In the genomic region with DNA sequence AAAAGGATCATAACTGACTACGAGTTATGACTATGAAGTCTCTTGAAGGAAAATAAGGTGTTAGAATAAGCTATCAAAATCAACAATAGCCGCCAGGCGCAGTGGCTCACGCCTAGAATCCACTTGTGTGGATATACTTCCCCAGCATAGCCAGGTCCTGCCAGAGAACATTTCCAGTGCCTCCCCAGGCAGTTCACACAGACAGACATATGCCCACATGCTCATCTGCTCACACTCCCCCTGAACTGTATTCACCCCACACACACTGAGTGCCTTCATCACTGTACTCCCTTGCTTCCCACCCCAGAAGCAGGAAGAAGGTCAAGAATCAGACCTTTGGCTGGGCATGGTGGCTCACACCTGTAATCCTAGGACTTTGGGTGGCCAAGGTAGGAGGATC, we compare ENCODE assay signal across 26 cellular contexts. TPM values are rescaled to one million over a fixed set of nuclear protein-coding genes. Genes with fewer than 3 reads are reported as not detected.
A peak's percentile ranks its signal among the peaks of the same experiment; 100 is the strongest.
DNase-seq lines count a peak whose midpoint lies in the region; ATAC-seq, FAIRE-seq and TF ChIP-seq lines count a peak whose summit lies in the region.
"Had no signal": no experiment of that assay in that cellular context is flagged by ENCODE, and none has a peak within 500 bp of the region (broad histone marks: within the 10 kb centered on the region; RNA-seq: fewer than 3 reads in every experiment).

No MANE protein-coding gene starts in this region.

- FAIRE-seq in K562 (lab: Jason Lieb, UNC), result no peak
- FAIRE-seq: G401.6 had no signal

- H3K27me3 ChIP-seq in K562 (ENCODE audit: control insufficient read depth in 2 of 2, insufficient read depth in 2 of 2, low read length in 2 of 2), result no peaks in the 10 kb centered on the region
- H3K27me3 ChIP-seq in mesenchymal stem cell (ENCODE audit: control insufficient read depth in 1 of 2, insufficient read depth in 1 of 2, low read length in 2 of 2), result no peaks in the 10 kb centered on the region
- H3K27me3 ChIP-seq in sigmoid colon, result no peaks in the 10 kb centered on the region
- H3K27me3 ChIP-seq in lower lobe of right lung (ENCODE audit: low read depth), result no peaks in the 10 kb centered on the region

- no peak for TF ChIP-seq RAD21 in K562 (CRISPR knock-in tag; conservative IDR thresholded peaks at IDR 0.05 in 1 of 2, IDR thresholded peaks at IDR 0.05 in 1 of 2)

- no TSS peak for BruUV-seq in K562 (replicated peaks; lab: Mats Ljungman, UMichigan)

- H4K91ac ChIP-seq in mesenchymal stem cell (ENCODE audit: low read length), result no peak overlapping the region

- H2AK5ac ChIP-seq in mesenchymal stem cell (ENCODE audit: low read length, severe bottlenecking), result peak overlapping the region; percentile 42

- no peak overlapping the region for H3K14ac ChIP-seq in mesenchymal stem cell (ENCODE audit: low read length in 2 of 2)

- H2AFZ ChIP-seq in K562 (ENCODE audit: low read depth, low read length) (no peak overlapping the region), mesenchymal stem cell (ENCODE audit: low read depth, low read length) (no peak overlapping the region)

- H3K79me1 ChIP-seq in mesenchymal stem cell (replicated peaks; ENCODE audit: low read length, poor library complexity, severe bottlenecking), result peaks cover 8% of the 10 kb centered on the region

- H3K27ac ChIP-seq in K562 (ENCODE audit: extremely low read depth, low read depth, low read length) (no peak overlapping the region), mesenchymal stem cell (ENCODE audit: low read length, poor library complexity, severe bottlenecking) (no peak overlapping the region), sigmoid colon (peak overlapping the region in 3 of 4 donors; percentile 95 to 99 (median 96)), lower lobe of right lung (no peak overlapping the region)
- H3K27ac ChIP-seq: 22Rv1, C4-2B, HL-60 had no signal

- no peak overlapping the region for H2BK5ac ChIP-seq in mesenchymal stem cell (ENCODE audit: low read depth, low read length, poor library complexity, severe bottlenecking)

- no peaks in the 10 kb centered on the region for H3K9me3 ChIP-seq in K562 (replicated peaks; ENCODE audit: control insufficient read depth, insufficient read depth, low read depth, low read length)
- H3K9me3 ChIP-seq in mesenchymal stem cell (ENCODE audit: control insufficient read depth, low read length), result no peaks in the 10 kb centered on the region
- H3K9me3 ChIP-seq in sigmoid colon, result no peaks in the 10 kb centered on the region
- no peaks in the 10 kb centered on the region for H3K9me3 ChIP-seq in lower lobe of right lung
- H3K9me3 ChIP-seq: Caco-2 had no signal

- TF ChIP-seq CTCF in K562 (IDR thresholded peaks at IDR 0.05 in 2 of 3, conservative IDR thresholded peaks at IDR 0.05 in 1 of 3; ENCODE audit: insufficient read depth in 2 of 3, low read depth in 1 of 3, low read length in 3 of 3), result no peak
- TF ChIP-seq CTCF in sigmoid colon (IDR thresholded peaks at IDR 0.05), result no peak
- TF ChIP-seq CTCF in lower lobe of right lung (IDR thresholded peaks at IDR 0.05), result no peak

- H4K20me1 ChIP-seq in K562 (replicated peaks; ENCODE audit: control insufficient read depth, insufficient read depth, low read length), result peaks cover 23% of the 10 kb centered on the region

- H3K4me3 ChIP-seq in K562, result no peak overlapping the region
- no peak overlapping the region for H3K4me3 ChIP-seq in mesenchymal stem cell (ENCODE audit: insufficient read depth in 1 of 2, low read depth in 1 of 2, low read length in 2 of 2)
- no peak overlapping the region for H3K4me3 ChIP-seq in sigmoid colon
- no peak overlapping the region for H3K4me3 ChIP-seq in lower lobe of right lung

- no peak for TF ChIP-seq POLR2A in K562 (conservative IDR thresholded peaks at IDR 0.05)
- no peak for TF ChIP-seq POLR2A in sigmoid colon (IDR thresholded peaks at IDR 0.05)

- no peak overlapping the region for H2BK12ac ChIP-seq in mesenchymal stem cell (ENCODE audit: low read length in 2 of 2)

- no peak overlapping the region for H2BK120ac ChIP-seq in mesenchymal stem cell (ENCODE audit: low read depth, low read length)

- peak; percentile 48 for DNase-seq in activated CD8-positive, alpha-beta memory T cell treated with anti-CD3 and anti-CD28 coated beads for 24 hours
- no peak for DNase-seq in activated CD8-positive, alpha-beta memory T cell treated with anti-CD3 and anti-CD28 coated beads, Interleukin-2, amount 50 U/mL, for 4 hours
- no peak for DNase-seq in K562 (ENCODE audit: extremely low read depth in 1 of 4, low spot score in 3 of 4)
- no peak for DNase-seq in mesenchymal stem cell
- DNase-seq in sigmoid colon, result no peak
- DNase-seq in stimulated activated CD4-positive, alpha-beta T cell treated with anti-CD3 and anti-CD28 coated beads, Interleukin-2, amount 100 ng/mL, for 48 hours, result no peak
- DNase-seq in lower lobe of right lung, result no peak
- DNase-seq: Caco-2; CD8-positive, alpha-beta T cell; H9; Karpas-422; NCI-H1092 treated with DMSO at 0.1 percent for 48 hours; NCI-H1436; NCI-H187; NCI-H2081 treated with DMSO at 0.1 percent for 48 hours; NCI-H2171; NCI-H226; NCI-H510A; NCI-H69; Right ventricle myocardium superior; RPMI8226 had no signal

- H3K9me1 ChIP-seq in K562 (ENCODE audit: control insufficient read depth, insufficient read depth, low read length), result no peaks in the 10 kb centered on the region

- intact Hi-C loops in K562 (cut with micrococcal nuclease) (no loop called here), sigmoid colon (cut with DNase I) (loop anchor here (5.0 kb wide), 1 partner anchor 94 kb away; no protein-coding TSS in a partner anchor), lower lobe of right lung (cut with DNase I) (no loop called here)

- H3K4me2 ChIP-seq in K562 (ENCODE audit: insufficient read depth, low read length) (no peak overlapping the region), mesenchymal stem cell (ENCODE audit: low read length, poor library complexity, severe bottlenecking) (no peak overlapping the region)

- H2BK15ac ChIP-seq in mesenchymal stem cell (ENCODE audit: low read depth, poor library complexity, severe bottlenecking), result no peak overlapping the region

- POLR2A ChIA-PET in K562 (lab: Yijun Ruan, JAX), result interaction anchor here (1.3 to 1.9 kb wide), 2 partner anchors 10 to 21 kb away, joined by 6 to 7 read pairs; no protein-coding TSS in a partner anchor

- H3K4me1 ChIP-seq in K562 (replicated peaks in 1 of 2; ENCODE audit: control insufficient read depth in 2 of 2, insufficient read depth in 2 of 2, low read length in 2 of 2) (peaks cover 0 to 16% of the 10 kb centered on the region in 2 experiments), mesenchymal stem cell (ENCODE audit: control insufficient read depth, insufficient read depth, low read depth, low read length) (peaks cover 7% of the 10 kb centered on the region), sigmoid colon (peaks cover 0 to 77% (median 53%) of the 10 kb centered on the region in 4 donors), lower lobe of right lung (peaks cover 30% of the 10 kb centered on the region)

- H3K36me3 ChIP-seq in K562 (ENCODE audit: control insufficient read depth, insufficient read depth, low read length), result no peaks in the 10 kb centered on the region; the same call in 2 of the 3 replicates
- peaks cover 0 to 3% of the 10 kb centered on the region in 2 experiments for H3K36me3 ChIP-seq in mesenchymal stem cell (ENCODE audit: control insufficient read depth in 1 of 2, insufficient read depth in 2 of 2, low read depth in 1 of 2, low read length in 2 of 2)
- H3K36me3 ChIP-seq in sigmoid colon, result no peaks in the 10 kb centered on the region
- no peaks in the 10 kb centered on the region for H3K36me3 ChIP-seq in lower lobe of right lung

- no peak overlapping the region for H3K4ac ChIP-seq in mesenchymal stem cell (ENCODE audit: low read depth in 1 of 2, low read length in 2 of 2)

- no peak overlapping the region for H3K9ac ChIP-seq in K562 (ENCODE audit: insufficient read depth in 1 of 2, low read depth in 2 of 2, low read length in 2 of 2)
- no peak overlapping the region for H3K9ac ChIP-seq in mesenchymal stem cell (ENCODE audit: low read length)

- ATAC-seq in K562 (peak; percentile 4; the same call in 2 of the 3 replicates), GM19328 (IDR thresholded peaks at IDR 0.05; ENCODE audit: unreplicated experiment) (no peak), lower lobe of right lung (no peak)
- ATAC-seq: CD8-positive, alpha-beta T cell had no signal

- in situ Hi-C loops in K562 (cut with MboI), result no loop called here

- TF ChIP-seq EP300 in K562 (IDR thresholded peaks at IDR 0.05; ENCODE audit: low read length) (no peak), sigmoid colon (IDR thresholded peaks at IDR 0.05) (no peak)

- CTCF ChIA-PET in K562 (lab: Yijun Ruan, JAX; ENCODE audit: low intra/inter-chr PET ratio), result no interaction called here

- peak overlapping the region; percentile 10 for H4K8ac ChIP-seq in mesenchymal stem cell (ENCODE audit: low read length)

- 87% methylated on average over 4 of the region's 4 CpGs for WGBS in K562 (ENCODE audit: insufficient coverage, low coverage, missing lambda C conversion rate)
- 93% methylated on average over 3 of the region's 4 CpGs for WGBS in mesenchymal stem cell
- 89 to 91% methylated on average over 4 of the region's 4 CpGs for WGBS in sigmoid colon, 2 donors

- H3K23ac ChIP-seq in mesenchymal stem cell (ENCODE audit: low read length in 2 of 2), result no peak overlapping the region

- no peak overlapping the region for H3K18ac ChIP-seq in mesenchymal stem cell (ENCODE audit: low read depth in 1 of 2, low read length in 2 of 2)

- peaks cover 97% of the 10 kb centered on the region for H3K79me2 ChIP-seq in K562 (ENCODE audit: control insufficient read depth, insufficient read depth, low read length)

RNA-seq across cellular contexts. Expression of a gene that starts 6.5 kb away (rescaled TPM):
- 171 and 273 TPM in 2 replicates for total RNA-seq in K562 (2011; cell fraction: chromatin; rRNA removed; ENCODE audit: low replicate concordance)
- 61.4 and 68.2 TPM in 2 replicates for total RNA-seq in K562 (2011; cell fraction: nucleolus; rRNA removed)
- 135 and 159 TPM in 2 replicates for total RNA-seq in K562 (2011; cell fraction: nucleoplasm; rRNA removed)
- total RNA-seq in K562 (2014; rRNA removed), result 14.2 and 14.4 TPM in 2 replicates
- 13.4 and 14.6 TPM in 2 replicates for total RNA-seq in K562 (2014; rRNA removed; fragmentation: Illumina TruSeq; extraction: Trizol)
- 12.9 and 14.2 TPM in 2 replicates for total RNA-seq in K562 (2015; rRNA removed; fragmentation: Illumina TruSeq; extraction: Trizol)
- total RNA-seq in K562 (2021), result 40.2 and 51.5 TPM in 2 replicates
- 5.3 and 8.3 TPM in 2 replicates for polyA plus RNA-seq in K562 (2011; rRNA removed)
- 5.1 and 11.3 TPM in 2 replicates for polyA plus RNA-seq in K562 (2011; cell fraction: cytosol; rRNA removed)
- polyA plus RNA-seq in K562 (2011; cell fraction: nucleus; rRNA removed), result 35.9 and 36.4 TPM in 2 replicates
- 22.1 and 24.3 TPM in 2 replicates for polyA plus RNA-seq in K562 (2012)
- 21.1 and 25.2 TPM in 2 replicates for polyA plus RNA-seq in K562 (2014; fragmentation: Illumina TruSeq; extraction: Trizol)
- polyA plus RNA-seq in K562 (2014; fragmentation: Nextera tagmentation; extraction: Ambion mirVana), result 1 to 10 TPM; 3.0 to 5.4 TPM
- polyA plus RNA-seq in K562 (2014; rRNA removed), result 8.0 and 22.3 TPM in 2 replicates
- 55.5 and 81.8 TPM in 2 replicates for polyA minus RNA-seq in K562 (2011; rRNA and poly(A)+ RNA removed)
- polyA minus RNA-seq in K562 (2011; cell fraction: cytosol; rRNA and poly(A)+ RNA removed), result 45.2 and 50.4 TPM in 2 replicates
- polyA minus RNA-seq in K562 (2011; cell fraction: nucleus; rRNA and poly(A)+ RNA removed), result 32.6 and 64.3 TPM in 2 replicates
- 59.5 TPM for polyA plus RNA-seq in mesenchymal stem cell (2013, experiment 1 of 2)
- 53.5 TPM for polyA plus RNA-seq in mesenchymal stem cell (2013, experiment 2 of 2)
- total RNA-seq in sigmoid colon, result 100 to 1,000 TPM in 2 of 4 donors, 10 to 100 TPM in 2; 90.6 to 148 (median 124) TPM
- polyA plus RNA-seq in sigmoid colon, result 10 to 100 TPM; 19.2 to 43.2 (median 27.5) TPM
- 88.5 TPM for total RNA-seq in lower lobe of right lung

Comparison
In these comparisons a context has a peak if more than half of its experiments do, and no peak if none do; other contexts are left out.
1. H3K27ac ChIP-seq: peak in sigmoid colon (3 of 4); none in K562 (single experiment), mesenchymal stem cell (single experiment) and lower lobe of right lung (single experiment).